In the genomic region with DNA sequence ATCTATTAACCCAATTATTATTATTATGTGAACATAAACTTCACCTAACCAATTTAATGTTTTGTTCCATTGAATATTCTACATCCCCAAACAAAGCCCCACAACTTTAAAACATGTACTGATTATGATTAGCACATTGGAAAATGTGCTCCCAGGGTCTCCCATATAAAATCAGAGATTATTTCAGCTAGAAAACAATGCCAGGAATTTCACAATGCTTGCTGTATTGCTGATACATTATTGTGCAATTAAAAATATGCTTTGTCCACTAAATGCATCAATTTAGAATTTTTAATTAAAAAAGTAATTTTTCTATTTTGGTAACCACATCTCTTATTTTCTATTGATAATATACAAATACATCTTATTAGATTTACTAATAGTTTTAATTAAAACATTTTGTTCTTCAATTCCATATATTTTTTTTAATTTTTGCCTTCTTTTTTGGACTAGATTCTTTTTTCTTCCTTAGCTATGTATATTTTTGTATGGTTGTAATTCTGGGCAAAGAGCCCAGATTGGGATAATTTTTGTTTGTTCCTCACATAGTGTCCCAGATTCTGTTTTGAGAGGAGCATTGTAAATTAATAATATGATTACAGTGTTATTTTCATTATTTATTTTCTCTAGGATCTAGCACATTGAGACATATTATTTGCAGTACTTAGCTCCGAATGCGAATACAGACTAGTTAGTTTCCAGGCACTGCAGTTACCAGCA, we compare ENCODE assay signal across 15 cellular contexts.
"Had no signal": no experiment of that assay in that cellular context is flagged by ENCODE, and none has a peak within 500 bp of the region (broad histone marks: within the 10 kb centered on the region; RNA-seq: fewer than 3 reads in every experiment).

No MANE protein-coding gene starts in this region.

- H3K36me3 Mint-ChIP-seq: mesothelial cell of epicardium had no signal

- H3K4me1 ChIP-seq: gastroesophageal sphincter, lower lobe of right lung, uterus had no signal

- H3K4me1 Mint-ChIP-seq: neural crest cell had no signal

- FAIRE-seq: colon, TTC549 had no signal

- H3K27ac ChIP-seq: brain microvascular endothelial cell, gastroesophageal sphincter, lower lobe of right lung, ovary, uterus had no signal

- H3K27me3 ChIP-seq: brain microvascular endothelial cell, gastroesophageal sphincter, ovary, uterus had no signal

- H3K27ac Mint-ChIP-seq: activated naive CD4-positive, alpha-beta T cell treated with anti-CD3 and anti-CD28 coated beads, Interleukin-2, amount 50 U/mL, for 72 hours; mesothelial cell of epicardium had no signal

- H3K36me3 ChIP-seq: brain microvascular endothelial cell, gastroesophageal sphincter, lower lobe of right lung, ovary, uterus had no signal

- H3K9me3 Mint-ChIP-seq: neural crest cell had no signal

- H3K9me3 ChIP-seq: lower lobe of right lung, ovary, uterus had no signal

- H3K4me3 ChIP-seq: gastroesophageal sphincter, lower lobe of right lung, ovary, uterus had no signal

- H3K4me3 Mint-ChIP-seq: activated T-cell treated with anti-CD3 and anti-CD28 coated beads, Interleukin-2, amount 50 U/mL, for 4 hours; mesothelial cell of epicardium; neural crest cell had no signal

- DNase-seq: activated effector memory CD4-positive, alpha-beta T cell treated with anti-CD3 and anti-CD28 coated beads, Interleukin-2, amount 50 U/mL, for 16 hours; activated T-cell treated with anti-CD3 and anti-CD28 coated beads, Interleukin-2, amount 50 U/mL, for 4 hours; amygdala; brain microvascular endothelial cell; effector CD4-positive, alpha-beta T cell; lower lobe of right lung; ovary; T-helper 2 cell; uterus had no signal
